Comparison of ENCODE assay signal across 1 cellular context in the genomic region with DNA sequence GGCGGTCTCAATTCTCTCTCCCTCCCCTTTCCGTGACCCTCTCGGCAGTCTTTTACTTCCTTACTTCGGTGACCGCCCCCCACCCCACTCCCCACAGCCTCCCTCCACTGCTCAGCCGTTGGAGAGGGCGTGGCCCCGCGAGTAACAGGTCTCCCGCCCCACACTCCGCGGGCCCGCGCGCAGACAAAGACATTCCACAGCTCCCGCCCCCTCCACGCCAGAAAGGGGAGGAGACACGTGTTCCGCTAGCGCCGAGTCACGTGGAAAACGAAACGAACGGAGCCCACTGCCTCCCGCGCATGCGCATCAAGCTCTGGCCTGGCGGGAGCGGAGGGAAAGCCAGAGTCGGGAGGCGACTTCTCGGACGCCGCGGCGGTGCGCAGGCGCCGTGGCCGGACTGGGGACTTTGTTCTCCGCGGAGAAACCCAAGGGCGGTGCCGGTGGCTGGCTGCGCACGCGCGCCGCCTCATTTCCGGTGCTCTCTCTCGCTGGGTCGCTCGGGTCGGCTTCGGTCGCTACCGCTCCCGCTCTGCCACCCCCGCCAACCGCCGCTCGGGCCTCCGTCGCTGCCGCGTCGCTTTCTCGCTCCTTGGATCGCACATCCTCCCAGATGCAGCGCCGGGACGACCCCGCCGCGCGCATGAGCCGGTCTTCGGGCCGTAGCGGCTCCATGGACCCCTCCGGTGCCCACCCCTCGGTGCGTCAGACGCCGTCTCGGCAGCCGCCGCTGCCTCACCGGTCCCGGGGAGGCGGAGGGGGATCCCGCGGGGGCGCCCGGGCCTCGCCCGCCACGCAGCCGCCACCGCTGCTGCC.
TF ChIP-seq lines count a peak whose summit lies in the region.

A gene with protein sequence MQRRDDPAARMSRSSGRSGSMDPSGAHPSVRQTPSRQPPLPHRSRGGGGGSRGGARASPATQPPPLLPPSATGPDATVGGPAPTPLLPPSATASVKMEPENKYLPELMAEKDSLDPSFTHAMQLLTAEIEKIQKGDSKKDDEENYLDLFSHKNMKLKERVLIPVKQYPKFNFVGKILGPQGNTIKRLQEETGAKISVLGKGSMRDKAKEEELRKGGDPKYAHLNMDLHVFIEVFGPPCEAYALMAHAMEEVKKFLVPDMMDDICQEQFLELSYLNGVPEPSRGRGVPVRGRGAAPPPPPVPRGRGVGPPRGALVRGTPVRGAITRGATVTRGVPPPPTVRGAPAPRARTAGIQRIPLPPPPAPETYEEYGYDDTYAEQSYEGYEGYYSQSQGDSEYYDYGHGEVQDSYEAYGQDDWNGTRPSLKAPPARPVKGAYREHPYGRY (plus strand): TSS at position 483 of the 813 bp plus-strand sequence. CDS start 128 bp downstream, at position 611.

TF ChIP-seq in GM23338, 12 proteins besides CTCF, POLR2A, EP300 and RAD21:
- TF ChIP-seq, protein P1, sequence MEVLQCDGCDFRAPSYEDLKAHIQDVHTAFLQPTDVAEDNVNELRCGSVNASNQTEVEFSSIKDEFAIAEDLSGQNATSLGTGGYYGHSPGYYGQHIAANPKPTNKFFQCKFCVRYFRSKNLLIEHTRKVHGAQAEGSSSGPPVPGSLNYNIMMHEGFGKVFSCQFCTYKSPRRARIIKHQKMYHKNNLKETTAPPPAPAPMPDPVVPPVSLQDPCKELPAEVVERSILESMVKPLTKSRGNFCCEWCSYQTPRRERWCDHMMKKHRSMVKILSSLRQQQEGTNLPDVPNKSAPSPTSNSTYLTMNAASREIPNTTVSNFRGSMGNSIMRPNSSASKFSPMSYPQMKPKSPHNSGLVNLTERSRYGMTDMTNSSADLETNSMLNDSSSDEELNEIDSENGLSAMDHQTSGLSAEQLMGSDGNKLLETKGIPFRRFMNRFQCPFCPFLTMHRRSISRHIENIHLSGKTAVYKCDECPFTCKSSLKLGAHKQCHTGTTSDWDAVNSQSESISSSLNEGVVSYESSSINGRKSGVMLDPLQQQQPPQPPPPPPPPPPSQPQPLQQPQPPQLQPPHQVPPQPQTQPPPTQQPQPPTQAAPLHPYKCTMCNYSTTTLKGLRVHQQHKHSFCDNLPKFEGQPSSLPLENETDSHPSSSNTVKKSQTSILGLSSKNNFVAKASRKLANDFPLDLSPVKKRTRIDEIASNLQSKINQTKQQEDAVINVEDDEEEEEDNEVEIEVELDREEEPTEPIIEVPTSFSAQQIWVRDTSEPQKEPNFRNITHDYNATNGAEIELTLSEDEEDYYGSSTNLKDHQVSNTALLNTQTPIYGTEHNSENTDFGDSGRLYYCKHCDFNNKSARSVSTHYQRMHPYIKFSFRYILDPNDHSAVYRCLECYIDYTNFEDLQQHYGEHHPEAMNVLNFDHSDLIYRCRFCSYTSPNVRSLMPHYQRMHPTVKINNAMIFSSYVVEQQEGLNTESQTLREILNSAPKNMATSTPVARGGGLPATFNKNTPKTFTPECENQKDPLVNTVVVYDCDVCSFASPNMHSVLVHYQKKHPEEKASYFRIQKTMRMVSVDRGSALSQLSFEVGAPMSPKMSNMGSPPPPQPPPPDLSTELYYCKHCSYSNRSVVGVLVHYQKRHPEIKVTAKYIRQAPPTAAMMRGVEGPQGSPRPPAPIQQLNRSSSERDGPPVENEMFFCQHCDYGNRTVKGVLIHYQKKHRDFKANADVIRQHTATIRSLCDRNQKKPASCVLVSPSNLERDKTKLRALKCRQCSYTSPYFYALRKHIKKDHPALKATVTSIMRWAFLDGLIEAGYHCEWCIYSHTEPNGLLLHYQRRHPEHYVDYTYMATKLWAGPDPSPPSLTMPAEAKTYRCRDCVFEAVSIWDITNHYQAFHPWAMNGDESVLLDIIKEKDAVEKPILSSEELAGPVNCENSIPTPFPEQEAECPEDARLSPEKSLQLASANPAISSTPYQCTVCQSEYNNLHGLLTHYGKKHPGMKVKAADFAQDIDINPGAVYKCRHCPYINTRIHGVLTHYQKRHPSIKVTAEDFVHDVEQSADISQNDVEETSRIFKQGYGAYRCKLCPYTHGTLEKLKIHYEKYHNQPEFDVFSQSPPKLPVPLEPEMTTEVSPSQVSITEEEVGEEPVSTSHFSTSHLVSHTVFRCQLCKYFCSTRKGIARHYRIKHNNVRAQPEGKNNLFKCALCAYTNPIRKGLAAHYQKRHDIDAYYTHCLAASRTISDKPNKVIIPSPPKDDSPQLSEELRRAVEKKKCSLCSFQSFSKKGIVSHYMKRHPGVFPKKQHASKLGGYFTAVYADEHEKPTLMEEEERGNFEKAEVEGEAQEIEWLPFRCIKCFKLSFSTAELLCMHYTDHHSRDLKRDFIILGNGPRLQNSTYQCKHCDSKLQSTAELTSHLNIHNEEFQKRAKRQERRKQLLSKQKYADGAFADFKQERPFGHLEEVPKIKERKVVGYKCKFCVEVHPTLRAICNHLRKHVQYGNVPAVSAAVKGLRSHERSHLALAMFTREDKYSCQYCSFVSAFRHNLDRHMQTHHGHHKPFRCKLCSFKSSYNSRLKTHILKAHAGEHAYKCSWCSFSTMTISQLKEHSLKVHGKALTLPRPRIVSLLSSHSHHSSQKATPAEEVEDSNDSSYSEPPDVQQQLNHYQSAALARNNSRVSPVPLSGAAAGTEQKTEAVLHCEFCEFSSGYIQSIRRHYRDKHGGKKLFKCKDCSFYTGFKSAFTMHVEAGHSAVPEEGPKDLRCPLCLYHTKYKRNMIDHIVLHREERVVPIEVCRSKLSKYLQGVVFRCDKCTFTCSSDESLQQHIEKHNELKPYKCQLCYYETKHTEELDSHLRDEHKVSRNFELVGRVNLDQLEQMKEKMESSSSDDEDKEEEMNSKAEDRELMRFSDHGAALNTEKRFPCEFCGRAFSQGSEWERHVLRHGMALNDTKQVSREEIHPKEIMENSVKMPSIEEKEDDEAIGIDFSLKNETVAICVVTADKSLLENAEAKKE (CRISPR knock-in tag; IDR thresholded peaks at IDR 0.05): no peak
- no peak for TF ChIP-seq EZH2 (IDR thresholded peaks at IDR 0.05; ENCODE audit: low read depth, unreplicated experiment)
- TF ChIP-seq POLR2AphosphoS5 (IDR thresholded peaks at IDR 0.05; ENCODE audit: low read depth): peak; percentile 75
- TF ChIP-seq JUNB (IDR thresholded peaks at IDR 0.05; ENCODE audit: unreplicated experiment): no peak
- no peak for TF ChIP-seq ZNF114 (CRISPR knock-in tag; IDR thresholded peaks at IDR 0.05)
